In the genomic region with DNA sequence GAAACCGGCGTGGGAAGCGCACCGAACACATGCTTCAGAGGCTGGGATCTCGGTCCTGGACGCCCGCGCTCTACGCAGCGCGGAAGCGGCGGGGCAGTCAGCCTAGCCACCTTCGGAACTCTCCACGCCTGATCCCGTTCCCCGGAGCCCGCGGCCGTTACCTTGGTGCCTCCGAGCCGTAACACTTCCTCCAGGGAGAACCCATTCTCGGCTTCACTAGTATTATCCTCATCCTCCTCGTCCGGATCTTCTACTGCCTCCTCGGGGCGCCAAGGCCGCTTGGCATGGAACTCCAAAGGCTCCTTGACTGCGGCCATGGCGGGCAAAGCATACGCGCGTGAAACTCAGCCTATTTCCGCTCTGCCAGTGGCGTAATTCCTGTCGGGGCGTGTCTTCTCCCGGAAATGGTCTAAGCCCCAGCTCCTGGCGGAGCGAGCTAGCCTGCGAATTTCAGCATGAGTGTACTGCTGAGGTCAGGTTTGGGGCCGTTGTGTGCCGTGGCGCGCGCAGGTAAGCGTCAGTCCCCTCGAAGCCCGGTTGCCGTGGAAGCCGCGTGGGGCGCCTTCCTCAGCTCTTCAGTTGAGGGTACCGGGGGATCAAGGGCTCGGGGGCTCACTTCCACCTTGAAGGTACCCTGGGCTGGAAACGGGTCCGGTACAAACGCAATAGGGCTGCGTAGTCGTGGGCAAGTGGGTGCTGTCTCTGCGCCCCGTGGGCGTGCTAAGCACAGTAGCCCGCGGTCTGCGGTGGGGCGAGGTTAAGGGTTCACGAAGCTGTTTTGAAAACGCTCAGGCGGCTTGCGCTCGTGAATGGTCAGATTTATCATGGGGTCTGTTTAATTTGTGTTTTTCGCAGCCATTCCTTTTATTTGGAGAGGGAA, we compare ENCODE assay signal across 8 cellular contexts. TPM values are rescaled to one million over a fixed set of nuclear protein-coding genes. Genes with fewer than 3 reads are reported as not detected.
A peak's percentile ranks its signal among the peaks of the same experiment; 100 is the strongest.
DNase-seq lines count a peak whose midpoint lies in the region; ATAC-seq and TF ChIP-seq lines count a peak whose summit lies in the region.

A gene with protein sequence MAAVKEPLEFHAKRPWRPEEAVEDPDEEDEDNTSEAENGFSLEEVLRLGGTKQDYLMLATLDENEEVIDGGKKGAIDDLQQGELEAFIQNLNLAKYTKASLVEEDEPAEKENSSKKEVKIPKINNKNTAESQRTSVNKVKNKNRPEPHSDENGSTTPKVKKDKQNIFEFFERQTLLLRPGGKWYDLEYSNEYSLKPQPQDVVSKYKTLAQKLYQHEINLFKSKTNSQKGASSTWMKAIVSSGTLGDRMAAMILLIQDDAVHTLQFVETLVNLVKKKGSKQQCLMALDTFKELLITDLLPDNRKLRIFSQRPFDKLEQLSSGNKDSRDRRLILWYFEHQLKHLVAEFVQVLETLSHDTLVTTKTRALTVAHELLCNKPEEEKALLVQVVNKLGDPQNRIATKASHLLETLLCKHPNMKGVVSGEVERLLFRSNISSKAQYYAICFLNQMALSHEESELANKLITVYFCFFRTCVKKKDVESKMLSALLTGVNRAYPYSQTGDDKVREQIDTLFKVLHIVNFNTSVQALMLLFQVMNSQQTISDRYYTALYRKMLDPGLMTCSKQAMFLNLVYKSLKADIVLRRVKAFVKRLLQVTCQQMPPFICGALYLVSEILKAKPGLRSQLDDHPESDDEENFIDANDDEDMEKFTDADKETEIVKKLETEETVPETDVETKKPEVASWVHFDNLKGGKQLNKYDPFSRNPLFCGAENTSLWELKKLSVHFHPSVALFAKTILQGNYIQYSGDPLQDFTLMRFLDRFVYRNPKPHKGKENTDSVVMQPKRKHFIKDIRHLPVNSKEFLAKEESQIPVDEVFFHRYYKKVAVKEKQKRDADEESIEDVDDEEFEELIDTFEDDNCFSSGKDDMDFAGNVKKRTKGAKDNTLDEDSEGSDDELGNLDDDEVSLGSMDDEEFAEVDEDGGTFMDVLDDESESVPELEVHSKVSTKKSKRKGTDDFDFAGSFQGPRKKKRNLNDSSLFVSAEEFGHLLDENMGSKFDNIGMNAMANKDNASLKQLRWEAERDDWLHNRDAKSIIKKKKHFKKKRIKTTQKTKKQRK (minus strand): TSS at position 346 of the 880 bp plus-strand sequence. CDS start 29 bp downstream, at position 317.
A gene with protein sequence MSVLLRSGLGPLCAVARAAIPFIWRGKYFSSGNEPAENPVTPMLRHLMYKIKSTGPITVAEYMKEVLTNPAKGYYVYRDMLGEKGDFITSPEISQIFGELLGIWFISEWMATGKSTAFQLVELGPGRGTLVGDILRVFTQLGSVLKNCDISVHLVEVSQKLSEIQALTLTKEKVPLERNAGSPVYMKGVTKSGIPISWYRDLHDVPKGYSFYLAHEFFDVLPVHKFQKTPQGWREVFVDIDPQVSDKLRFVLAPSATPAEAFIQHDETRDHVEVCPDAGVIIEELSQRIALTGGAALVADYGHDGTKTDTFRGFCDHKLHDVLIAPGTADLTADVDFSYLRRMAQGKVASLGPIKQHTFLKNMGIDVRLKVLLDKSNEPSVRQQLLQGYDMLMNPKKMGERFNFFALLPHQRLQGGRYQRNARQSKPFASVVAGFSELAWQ (plus strand): TSS at position 408 of the 880 bp plus-strand sequence. CDS start 48 bp downstream, at position 456.

- CTCF ChIA-PET in SK-N-SH (lab: Yijun Ruan, JAX), result interaction anchor here (0.6 to 1.6 kb wide), 11 partner anchors 8 to 601 kb away, joined by 3 to 5 read pairs (median 4); no protein-coding TSS in a partner anchor

- H3K4me1 Mint-ChIP-seq in HFFc6 (ENCODE audit: low read depth), result peaks cover 12% of the 10 kb centered on the region

- H3K4me1 ChIP-seq in SK-N-SH (ENCODE audit: control insufficient read depth in 1 of 2, insufficient read depth in 2 of 2, low read depth in 1 of 2, low read length in 1 of 2) (peaks cover 22 to 34% of the 10 kb centered on the region in 2 experiments; a peak in 3 of 4 replicates), ovary (ENCODE audit: insufficient read depth) (peaks cover 17% of the 10 kb centered on the region), thyroid gland (peaks cover 26 to 27% of the 10 kb centered on the region in 2 donors)

- H3K4me2 ChIP-seq in SK-N-SH, result peak within 1 kb of the TSS; percentile 87

- peaks cover 2% of the 10 kb centered on the region; the same call in 1 of the 2 replicates for H3K36me3 ChIP-seq in GM06990 (ENCODE audit: control insufficient read depth, insufficient read depth, low read length)
- H3K36me3 ChIP-seq in SK-N-SH (replicated peaks in 1 of 2; ENCODE audit: control insufficient read depth in 1 of 2, insufficient read depth in 2 of 2, low read length in 1 of 2), result peaks cover 34 to 48% of the 10 kb centered on the region in 2 experiments
- no peaks in the 10 kb centered on the region for H3K36me3 ChIP-seq in ovary
- peaks cover 14 to 16% of the 10 kb centered on the region in 2 donors for H3K36me3 ChIP-seq in thyroid gland

- H3K4me3 Mint-ChIP-seq in HFFc6, result no peak within 1 kb of the TSS

- peak within 1 kb of the TSS; percentile 83 for H3K9ac ChIP-seq in SK-N-SH

- H3K9me2 ChIP-seq in SK-N-SH, result no peaks in the 10 kb centered on the region

- H3K27me3 ChIP-seq in GM06990 (replicated peaks; ENCODE audit: control insufficient read depth, insufficient read depth, low read length), result no peaks in the 10 kb centered on the region
- no peaks in the 10 kb centered on the region for H3K27me3 ChIP-seq in SK-N-SH (ENCODE audit: insufficient read depth)
- H3K27me3 ChIP-seq in ovary, result no peaks in the 10 kb centered on the region
- no peaks in the 10 kb centered on the region for H3K27me3 ChIP-seq in thyroid gland

- H3K9me3 ChIP-seq in SK-N-SH (no peaks in the 10 kb centered on the region), ovary (no peaks in the 10 kb centered on the region), thyroid gland (no peaks in the 10 kb centered on the region)

- H2AFZ ChIP-seq in SK-N-SH (ENCODE audit: low read depth), result peak within 1 kb of the TSS; percentile 90

- no peaks in the 10 kb centered on the region for H3K9me3 Mint-ChIP-seq in HFFc6
- no peaks in the 10 kb centered on the region for H3K9me3 Mint-ChIP-seq in activated naive CD4-positive, alpha-beta T cell treated with anti-CD3 and anti-CD28 coated beads, Interleukin-2, amount 50 U/mL, for 72 hours

- TF ChIP-seq POLR2A in ovary (IDR thresholded peaks at IDR 0.05) (peak; percentile 85), thyroid gland (IDR thresholded peaks at IDR 0.05) (peak in 1 of 2 donors; percentile 87)

- WGBS in SK-N-SH (ENCODE audit: low lambda C conversion rate), result under 1% methylated on average over 43 of the region's 73 CpGs
- WGBS in ovary, 3 donors, result 0 to 1% (median 0%) methylated on average over 71 to 73 of the region's 73 CpGs
- 0 to 1% methylated on average over 32 to 56 of the region's 73 CpGs for WGBS in thyroid gland, 2 donors

- no peak within 1 kb of the TSS for H3K27ac Mint-ChIP-seq in HFFc6
- no peak within 1 kb of the TSS for H3K27ac Mint-ChIP-seq in activated naive CD4-positive, alpha-beta T cell treated with anti-CD3 and anti-CD28 coated beads, Interleukin-2, amount 50 U/mL, for 72 hours

- ATAC-seq in activated naive CD4-positive, alpha-beta T cell treated with anti-CD3 and anti-CD28 coated beads, Interleukin-2, amount 50 U/mL, for 72 hours, result peak; percentile 97 to 98
- peak; percentile 96 for ATAC-seq in Right ventricle myocardium inferior

- H3K4me3 ChIP-seq in GM06990 (replicated peaks; ENCODE audit: low read depth, low read length) (peak within 1 kb of the TSS; percentile 90), SK-N-SH (ENCODE audit: low read depth in 2 of 2, low read length in 1 of 2) (peak within 1 kb of the TSS; percentile 94 to 97), ovary (peak within 1 kb of the TSS; percentile 87), thyroid gland (replicated peaks in 1 of 3) (peak within 1 kb of the TSS; percentile 62 to 100 (median 95))

- peaks cover 4% of the 10 kb centered on the region for H3F3A ChIP-seq in SK-N-SH (replicated peaks; ENCODE audit: insufficient read depth)

- no peaks in the 10 kb centered on the region; the same call in 1 of the 2 replicates for H3K27me3 Mint-ChIP-seq in HFFc6 (ENCODE audit: insufficient read depth)

- peaks cover 17% of the 10 kb centered on the region for H3K36me3 Mint-ChIP-seq in HFFc6 (ENCODE audit: low read depth)
- H3K36me3 Mint-ChIP-seq in activated naive CD4-positive, alpha-beta T cell treated with anti-CD3 and anti-CD28 coated beads, Interleukin-2, amount 50 U/mL, for 72 hours, result peaks cover 12 to 29% of the 10 kb centered on the region in 2 donors

- intact Hi-C loops in Right ventricle myocardium inferior (cut with DNase I) (loop anchor here (2.0 kb wide), 1 partner anchor 75 kb away; the partner anchor contains the start of gene EIF2AK2), ovary (cut with DNase I) (no loop called here), thyroid gland (cut with DNase I) (no loop called here)

- H3K27ac ChIP-seq in SK-N-SH (ENCODE audit: low read depth in 2 of 2, low read length in 1 of 2), result peak within 1 kb of the TSS; percentile 83 to 90
- H3K27ac ChIP-seq in ovary, result peak within 1 kb of the TSS; percentile 18 to 74
- peak within 1 kb of the TSS; percentile 73 to 91 (median 90) for H3K27ac ChIP-seq in thyroid gland

- POLR2A ChIA-PET in SK-N-SH (lab: Yijun Ruan, JAX), result interaction anchor here (1.0 kb wide), 1 partner anchor 13 kb away, joined by 7 read pairs; no protein-coding TSS in a partner anchor

- TF ChIP-seq EP300 in SK-N-SH (IDR thresholded peaks at IDR 0.05; ENCODE audit: borderline replicate concordance in 1 of 2, low read depth in 1 of 2, low read length in 1 of 2), result peak in 1 of 2 experiments; percentile 21; a peak in 1 of 4 replicates
- TF ChIP-seq EP300 in ovary (IDR thresholded peaks at IDR 0.05), result peak; percentile 57

- TF ChIP-seq RAD21 in SK-N-SH (IDR thresholded peaks at IDR 0.05; ENCODE audit: low read length), result no peak

- TF ChIP-seq CTCF in GM06990 (IDR thresholded peaks at IDR 0.05; ENCODE audit: insufficient read depth, low read length, poor library complexity, severe bottlenecking), result no peak
- TF ChIP-seq CTCF in HFFc6 (IDR thresholded peaks at IDR 0.05), result no peak
- TF ChIP-seq CTCF in SK-N-SH (IDR thresholded peaks at IDR 0.05), result no peak
- peak in 1 of 3 donors; percentile 20 for TF ChIP-seq CTCF in ovary (IDR thresholded peaks at IDR 0.05)
- peak in 1 of 6 experiments; percentile 8 for TF ChIP-seq CTCF in thyroid gland (IDR thresholded peaks at IDR 0.05)

- peak; percentile 86 for DNase-seq in GM06990 (ENCODE audit: extremely low read depth, insufficient read length)
- DNase-seq in HFFc6, result peak; percentile 92
- DNase-seq in NAMALWA (ENCODE audit: low spot score), result peak; percentile 95
- DNase-seq in SK-N-SH, result peak; percentile 95
- peak; percentile 83 to 92 for DNase-seq in activated naive CD4-positive, alpha-beta T cell treated with anti-CD3 and anti-CD28 coated beads, Interleukin-2, amount 50 U/mL, for 72 hours (ENCODE audit: low spot score in 2 of 2)
- DNase-seq in Right ventricle myocardium inferior (ENCODE audit: missing footprints), result peak; percentile 95
- DNase-seq in ovary, result peak; percentile 88 to 91 (median 90)
- peak; percentile 89 to 92 for DNase-seq in thyroid gland

- H4K20me1 ChIP-seq in SK-N-SH (ENCODE audit: insufficient read depth), result peaks cover 11% of the 10 kb centered on the region

- H3K79me2 ChIP-seq in SK-N-SH (ENCODE audit: insufficient read depth), result peaks cover 98% of the 10 kb centered on the region

RNA-seq across cellular contexts. Expression of the first gene that starts in this region (rescaled TPM):
- 10 to 100 TPM; 36.9 to 50.2 (median 40.7) TPM for total RNA-seq in HFFc6 (2021; fragmentation: NEBNext Ultra II Directional; extraction: Animal tissue kit (Norgen Biotek cat#: 25700))
- polyA plus RNA-seq in SK-N-SH (2012; rRNA removed) (9.7 and 11.6 TPM in 2 replicates), ovary (10 to 100 TPM; 24.0 to 41.8 TPM)
- polyA plus RNA-seq in SK-N-SH (2012; cell fraction: cytosol; rRNA removed), result 16.5 and 23.7 TPM in 2 replicates
- polyA plus RNA-seq in SK-N-SH (2012; cell fraction: nucleus; rRNA removed), result 4.8 and 9.8 TPM in 2 replicates
- 10 to 100 TPM; 60.6 to 79.1 TPM for total RNA-seq in activated naive CD4-positive, alpha-beta T cell treated with anti-CD3 and anti-CD28 coated beads, Interleukin-2, amount 50 U/mL, for 72 hours
- total RNA-seq in Right ventricle myocardium inferior (32.3 TPM), ovary (10 to 100 TPM; 27.0 to 56.5 (median 49.3) TPM), thyroid gland (10 to 100 TPM; 31.4 to 46.1 (median 34.5) TPM)

RNA-seq across cellular contexts. Expression of the second gene that starts in this region (rescaled TPM):
- total RNA-seq in HFFc6 (2021; fragmentation: NEBNext Ultra II Directional; extraction: Animal tissue kit (Norgen Biotek cat#: 25700)), result 10 to 100 TPM; 10.2 to 13.6 (median 12.1) TPM
- polyA plus RNA-seq in SK-N-SH (2012; rRNA removed) (24.8 and 36.1 TPM in 2 replicates), ovary (10 to 100 TPM; 11.3 to 11.5 TPM)
- 21.0 and 21.2 TPM in 2 replicates for polyA plus RNA-seq in SK-N-SH (2012; cell fraction: cytosol; rRNA removed)
- polyA plus RNA-seq in SK-N-SH (2012; cell fraction: nucleus; rRNA removed), result 64.2 and 111 TPM in 2 replicates
- 10 to 100 TPM; 21.7 to 26.5 TPM for total RNA-seq in activated naive CD4-positive, alpha-beta T cell treated with anti-CD3 and anti-CD28 coated beads, Interleukin-2, amount 50 U/mL, for 72 hours
- total RNA-seq in Right ventricle myocardium inferior (22.8 TPM), ovary (10 to 100 TPM; 12.3 to 17.9 (median 14.7) TPM), thyroid gland (10 to 100 TPM; 11.5 to 23.1 (median 19.1) TPM)

Comparison
In these comparisons a context has a peak if more than half of its experiments do, and no peak if none do; other contexts are left out.
1. Peak in every context shown above with its lines: DNase-seq, ATAC-seq, H3K4me3 ChIP-seq and H3K27ac ChIP-seq.